Comparison of ENCODE assay signal across 15 cellular contexts in genomic region chr1:213982515-213982813, GRCh38. TPM values are rescaled to one million over a fixed set of nuclear protein-coding genes. Genes with fewer than 3 reads are reported as not detected.
DNase-seq lines count a peak whose midpoint lies in the region; ATAC-seq and TF ChIP-seq lines count a peak whose summit lies in the region.
"Had no signal": no experiment of that assay in that cellular context is flagged by ENCODE, and none has a peak within 500 bp of the region (broad histone marks: within the 10 kb centered on the region; RNA-seq: fewer than 3 reads in every experiment).

No MANE protein-coding gene starts in this region.

- H3K27me3 ChIP-seq in right atrium auricular region = peaks cover 0 to 16% of the 10 kb centered on the region in 2 donors

- peaks cover 72% of the 10 kb centered on the region for H3K4me1 Mint-ChIP-seq in endothelial cell (ENCODE audit: unreplicated experiment)
- peaks cover 74% of the 10 kb centered on the region for H3K4me1 Mint-ChIP-seq in neural crest cell
- peaks cover 26% of the 10 kb centered on the region for H3K4me1 Mint-ChIP-seq in osteocyte (ENCODE audit: unreplicated experiment)

- H3K27ac ChIP-seq in right atrium auricular region = peak overlapping the region; percentile 29 to 44
- no peak overlapping the region for H3K27ac ChIP-seq in urinary bladder (ENCODE audit: low read depth)
- H3K27ac ChIP-seq: BLaER1 treated with 17β-estradiol and CSF1 and Interleukin-3, amounts not matched to agents 10 nM and 100 nM; KMS-11 had no signal

- H3K36me3 Mint-ChIP-seq in endothelial cell (ENCODE audit: low read depth, unreplicated experiment) = peaks cover 5% of the 10 kb centered on the region
- no peaks in the 10 kb centered on the region for H3K36me3 Mint-ChIP-seq in neural crest cell (ENCODE audit: low read depth)
- H3K36me3 Mint-ChIP-seq in osteocyte (ENCODE audit: unreplicated experiment) = no peaks in the 10 kb centered on the region

- H3K9me3 ChIP-seq in right atrium auricular region = no peaks in the 10 kb centered on the region

- no peak for TF ChIP-seq CTCF in right atrium auricular region (IDR thresholded peaks at IDR 0.05)
- no peak for TF ChIP-seq CTCF in endothelial cell (IDR thresholded peaks at IDR 0.05; ENCODE audit: unreplicated experiment)
- TF ChIP-seq CTCF in neural crest cell (conservative IDR thresholded peaks at IDR 0.05) = no peak
- TF ChIP-seq CTCF in foreskin fibroblast (IDR thresholded peaks at IDR 0.05; ENCODE audit: low read depth, low read length) = no peak
- TF ChIP-seq CTCF in osteocyte (IDR thresholded peaks at IDR 0.05) = no peak

- H3K4me1 ChIP-seq in right atrium auricular region (peaks cover 0 to 41% of the 10 kb centered on the region in 2 donors), urinary bladder (ENCODE audit: insufficient read depth) (peaks cover 3% of the 10 kb centered on the region)

- H3K27ac Mint-ChIP-seq in endothelial cell (ENCODE audit: unreplicated experiment) (no peak overlapping the region), neural crest cell (ENCODE audit: unreplicated experiment) (no peak overlapping the region), osteocyte (ENCODE audit: unreplicated experiment) (no peak overlapping the region)

- WGBS in urinary bladder = 6% methylated on average over 23 of the region's 23 CpGs

- H3K27me3 Mint-ChIP-seq in endothelial cell (ENCODE audit: unreplicated experiment) (peaks cover 31% of the 10 kb centered on the region), neural crest cell (ENCODE audit: low read depth) (peaks cover 83% of the 10 kb centered on the region), osteocyte (ENCODE audit: unreplicated experiment) (peaks cover 82% of the 10 kb centered on the region)

- intact Hi-C loops in Right ventricle myocardium superior (cut with DNase I) = loop anchor here (10.0 kb wide), 1 partner anchor 608 kb away; no protein-coding TSS in a partner anchor

- H3K4me3 Mint-ChIP-seq in endothelial cell (ENCODE audit: unreplicated experiment) (peak overlapping the region; percentile 83), neural crest cell (peak overlapping the region; percentile 81), osteocyte (ENCODE audit: unreplicated experiment) (no peak overlapping the region)

- H3K36me3 ChIP-seq in right atrium auricular region (no peaks in the 10 kb centered on the region), urinary bladder (ENCODE audit: insufficient read depth) (no peaks in the 10 kb centered on the region)
- H3K36me3 ChIP-seq: BLaER1 treated with 17β-estradiol and CSF1 and Interleukin-3, amounts not matched to agents 10 nM and 100 nM had no signal

- H3K9me3 Mint-ChIP-seq in endothelial cell (ENCODE audit: unreplicated experiment) = no peaks in the 10 kb centered on the region
- H3K9me3 Mint-ChIP-seq in neural crest cell = no peaks in the 10 kb centered on the region
- no peaks in the 10 kb centered on the region for H3K9me3 Mint-ChIP-seq in osteocyte (ENCODE audit: unreplicated experiment)

- no peak for DNase-seq in right atrium auricular region (ENCODE audit: low spot score)
- DNase-seq in Right ventricle myocardium superior = no peak
- DNase-seq in endothelial cell (ENCODE audit: low spot score) = no peak
- DNase-seq in neural crest cell (ENCODE audit: low read depth, low spot score) = no peak
- DNase-seq in foreskin fibroblast = no peak
- no peak for DNase-seq in osteocyte (ENCODE audit: extremely low spot score, unreplicated experiment)
- DNase-seq: activated effector memory CD4-positive, alpha-beta T cell treated with Interleukin-2 at 50 U/mL for 16 hours; cortex of kidney; GF-D8; stimulated activated CD4-positive, alpha-beta T cell treated with anti-CD3 and anti-CD28 coated beads, Interleukin-4, amount 100 ng/mL, for 1 hour had no signal

- H3K4me3 ChIP-seq in right atrium auricular region = peak overlapping the region; percentile 37 to 55
- H3K4me3 ChIP-seq in urinary bladder (ENCODE audit: low read depth, low read length) = peak overlapping the region; percentile 35
- no peak overlapping the region for H3K4me3 ChIP-seq in foreskin fibroblast (ENCODE audit: low read depth in 1 of 2, low read length in 2 of 2)
- H3K4me3 ChIP-seq: BLaER1 treated with 17β-estradiol and CSF1 and Interleukin-3, amounts not matched to agents 10 nM and 100 nM had no signal

- no peak for ATAC-seq in Right ventricle myocardium superior (ENCODE audit: poor library complexity)
- no peak for ATAC-seq in HG03139 (IDR thresholded peaks at IDR 0.05; ENCODE audit: unreplicated experiment)
- ATAC-seq: activated CD4-positive, CD25-positive, alpha-beta regulatory T cell treated with anti-CD3 and anti-CD28 coated beads, Interleukin-2, amount 50 U/mL, for 24 hours had no signal

RNA-seq across cellular contexts. Expression of gene PROX1, which starts 5.3 kb away (rescaled TPM):
- total RNA-seq in right atrium auricular region (10 to 100 TPM; 39.7 to 46.5 TPM), Right ventricle myocardium superior (85.2 TPM), endothelial cell (ENCODE audit: unreplicated experiment) (7.2 TPM), neural crest cell (14.3 and 17.5 TPM in 2 replicates), urinary bladder (15.9 TPM), osteocyte (0.32 and 0.81 TPM in 2 replicates)
- polyA plus RNA-seq in urinary bladder = 1.4 TPM

Comparison
In these comparisons a context has a peak if more than half of its experiments do, and no peak if none do; other contexts are left out.
1. H3K4me3 ChIP-seq: peak in right atrium auricular region (2 of 2) and urinary bladder (single experiment); none in foreskin fibroblast (0 of 2).